ENCODE assay signal across 1 cellular context in the genomic region with DNA sequence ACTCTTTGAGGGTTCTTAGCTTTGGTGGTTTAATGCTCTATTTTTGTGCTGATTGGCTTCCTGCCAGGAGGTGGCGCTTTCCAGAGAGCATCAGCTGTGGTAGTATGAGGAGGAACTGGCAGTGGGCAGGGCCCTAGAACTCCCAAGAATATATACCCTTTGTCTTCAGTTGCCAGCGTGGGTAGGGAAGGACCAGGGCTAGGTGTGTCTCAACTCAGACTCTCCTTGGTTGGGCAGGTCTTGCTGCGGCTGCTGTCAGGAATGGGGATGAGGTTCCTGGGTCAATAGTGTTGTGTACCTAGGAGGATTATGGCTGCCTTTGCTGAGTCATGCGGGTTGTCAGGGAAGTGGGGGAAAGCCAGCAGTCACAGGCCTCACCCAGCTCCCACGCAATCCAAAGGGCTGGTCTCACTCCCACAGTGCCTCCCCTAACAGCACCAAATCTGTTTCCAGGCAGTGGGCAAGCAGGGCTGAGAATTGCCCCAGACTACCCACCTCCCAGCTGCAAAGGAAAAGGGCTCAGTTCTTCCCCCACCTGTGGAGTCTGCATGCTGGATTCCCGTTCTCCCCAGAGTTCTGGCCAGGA.
TF ChIP-seq lines count a peak whose summit lies in the region.

No MANE protein-coding gene starts in this region.

TF ChIP-seq in GM12878, 131 proteins besides CTCF, POLR2A, EP300 and RAD21 (continued from another document):
- TF ChIP-seq, protein P1, sequence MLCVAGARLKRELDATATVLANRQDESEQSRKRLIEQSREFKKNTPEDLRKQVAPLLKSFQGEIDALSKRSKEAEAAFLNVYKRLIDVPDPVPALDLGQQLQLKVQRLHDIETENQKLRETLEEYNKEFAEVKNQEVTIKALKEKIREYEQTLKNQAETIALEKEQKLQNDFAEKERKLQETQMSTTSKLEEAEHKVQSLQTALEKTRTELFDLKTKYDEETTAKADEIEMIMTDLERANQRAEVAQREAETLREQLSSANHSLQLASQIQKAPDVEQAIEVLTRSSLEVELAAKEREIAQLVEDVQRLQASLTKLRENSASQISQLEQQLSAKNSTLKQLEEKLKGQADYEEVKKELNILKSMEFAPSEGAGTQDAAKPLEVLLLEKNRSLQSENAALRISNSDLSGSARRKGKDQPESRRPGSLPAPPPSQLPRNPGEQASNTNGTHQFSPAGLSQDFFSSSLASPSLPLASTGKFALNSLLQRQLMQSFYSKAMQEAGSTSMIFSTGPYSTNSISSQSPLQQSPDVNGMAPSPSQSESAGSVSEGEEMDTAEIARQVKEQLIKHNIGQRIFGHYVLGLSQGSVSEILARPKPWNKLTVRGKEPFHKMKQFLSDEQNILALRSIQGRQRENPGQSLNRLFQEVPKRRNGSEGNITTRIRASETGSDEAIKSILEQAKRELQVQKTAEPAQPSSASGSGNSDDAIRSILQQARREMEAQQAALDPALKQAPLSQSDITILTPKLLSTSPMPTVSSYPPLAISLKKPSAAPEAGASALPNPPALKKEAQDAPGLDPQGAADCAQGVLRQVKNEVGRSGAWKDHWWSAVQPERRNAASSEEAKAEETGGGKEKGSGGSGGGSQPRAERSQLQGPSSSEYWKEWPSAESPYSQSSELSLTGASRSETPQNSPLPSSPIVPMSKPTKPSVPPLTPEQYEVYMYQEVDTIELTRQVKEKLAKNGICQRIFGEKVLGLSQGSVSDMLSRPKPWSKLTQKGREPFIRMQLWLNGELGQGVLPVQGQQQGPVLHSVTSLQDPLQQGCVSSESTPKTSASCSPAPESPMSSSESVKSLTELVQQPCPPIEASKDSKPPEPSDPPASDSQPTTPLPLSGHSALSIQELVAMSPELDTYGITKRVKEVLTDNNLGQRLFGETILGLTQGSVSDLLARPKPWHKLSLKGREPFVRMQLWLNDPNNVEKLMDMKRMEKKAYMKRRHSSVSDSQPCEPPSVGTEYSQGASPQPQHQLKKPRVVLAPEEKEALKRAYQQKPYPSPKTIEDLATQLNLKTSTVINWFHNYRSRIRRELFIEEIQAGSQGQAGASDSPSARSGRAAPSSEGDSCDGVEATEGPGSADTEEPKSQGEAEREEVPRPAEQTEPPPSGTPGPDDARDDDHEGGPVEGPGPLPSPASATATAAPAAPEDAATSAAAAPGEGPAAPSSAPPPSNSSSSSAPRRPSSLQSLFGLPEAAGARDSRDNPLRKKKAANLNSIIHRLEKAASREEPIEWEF (IDR thresholded peaks at IDR 0.05; ENCODE audit: insufficient replicate concordance, low read depth, low read length) = no peak
- no peak for TF ChIP-seq RELB (IDR thresholded peaks at IDR 0.05; ENCODE audit: low read depth)
- no peak for TF ChIP-seq STAT1 (conservative IDR thresholded peaks at IDR 0.05)
- TF ChIP-seq JUNB (IDR thresholded peaks at IDR 0.05) = no peak
